Comparison of ENCODE assay signal across 7 cellular contexts in the genomic region with DNA sequence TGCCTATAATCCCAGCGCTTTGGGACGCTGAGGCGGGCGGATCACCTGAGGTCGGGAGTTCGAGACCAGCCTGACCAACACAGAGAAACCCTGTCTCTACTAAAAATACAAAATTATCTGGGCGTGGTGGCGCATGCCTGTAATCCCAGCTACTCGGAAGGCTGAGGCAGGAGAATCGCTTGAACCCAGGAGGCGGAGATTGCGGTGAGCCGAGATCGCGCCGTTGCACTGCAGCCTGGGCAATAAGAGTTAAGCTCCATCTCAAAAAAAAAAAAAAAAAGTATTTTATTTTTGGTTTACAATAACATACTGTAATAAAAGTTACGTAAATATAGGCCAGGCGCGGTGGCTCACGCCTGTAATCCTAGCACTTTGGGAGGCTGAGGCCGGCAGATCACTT. TPM values are rescaled to one million over a fixed set of nuclear protein-coding genes. Genes with fewer than 3 reads are reported as not detected.
DNase-seq lines count a peak whose midpoint lies in the region; ATAC-seq and TF ChIP-seq lines count a peak whose summit lies in the region.
"Not testable (repeated sequence)": the region's sequence is repeated elsewhere in the genome, so short reads cannot be mapped to it uniquely, and the experiment has no call there.

No MANE protein-coding gene starts in this region.

- not testable (repeated sequence) for H3K9me3 Mint-ChIP-seq in CD8-positive, alpha-beta T cell; activated naive CD8-positive, alpha-beta T cell (ENCODE audit: low read depth); stimulated activated memory B cell treated with anti-CD40 and anti-IgM and Interleukin-4, amounts not matched to agents 10 μg/mL and 1 μg/mL and 100 μg/mL, for 72 hours
- H3K9me3 Mint-ChIP-seq in activated CD8-positive, alpha-beta T cell treated with anti-CD3 and anti-CD28 coated beads, Interleukin-2, amount 10 ng/mL, durations not matched to agents 7 days and 5 days (ENCODE audit: insufficient read depth), result peaks cover 21% of the 10 kb centered on the region
- peaks cover 0 to 30% (median 10%) of the 10 kb centered on the region in 11 donors for H3K9me3 Mint-ChIP-seq in naive thymus-derived CD4-positive, alpha-beta T cell

- ATAC-seq in CD8-positive, alpha-beta T cell; activated CD8-positive, alpha-beta T cell treated with anti-CD3 and anti-CD28 coated beads, Interleukin-2, amount 10 ng/mL, durations not matched to agents 7 days and 5 days; naive thymus-derived CD4-positive, alpha-beta T cell; stimulated activated memory B cell treated with anti-CD40 and anti-IgM and Interleukin-4, amounts not matched to agents 10 μg/mL and 1 μg/mL and 100 μg/mL, for 72 hours: not testable (repeated sequence)

- H3K27ac ChIP-seq in CD8-positive, alpha-beta T cell (ENCODE audit: low read depth, low read length), result peak overlapping the region; percentile 45
- peak overlapping the region; percentile 87 for H3K27ac ChIP-seq in OCI-LY7 (ENCODE audit: low read depth, low read length, poor library complexity, severe bottlenecking)
- not testable (repeated sequence) for H3K27ac ChIP-seq in hepatocyte
- peak overlapping the region; percentile 71 for H3K27ac ChIP-seq in naive thymus-derived CD4-positive, alpha-beta T cell (ENCODE audit: low read depth, low read length)

- CTCF ChIA-PET in CD8-positive, alpha-beta T cell (lab: Charles Lee), result interaction anchor here (1.0 to 20.8 kb wide), 9 partner anchors 8 to 97 kb away, joined by 3 to 306 read pairs (median 17); a partner anchor contains a TSS
- CTCF ChIA-PET in OCI-LY7 (lab: Charles Lee; ENCODE audit: unreplicated experiment), result interaction anchor here (2.9 kb wide), 1 partner anchor 10 kb away, joined by 20 read pairs; no protein-coding TSS in a partner anchor
- CTCF ChIA-PET in activated CD8-positive, alpha-beta T cell treated with anti-CD3 and anti-CD28 coated beads, Interleukin-2, amount 10 ng/mL, durations not matched to agents 7 days and 5 days (lab: Charles Lee), result interaction anchor here (1.0 to 5.8 kb wide), 8 partner anchors 10 to 151 kb away, joined by 3 to 95 read pairs (median 17); no protein-coding TSS in a partner anchor
- CTCF ChIA-PET in naive thymus-derived CD4-positive, alpha-beta T cell (lab: Charles Lee), result interaction anchor here (1.3 to 5.4 kb wide), 3 partner anchors 10 to 95 kb away, joined by 5 to 41 read pairs (median 6); no protein-coding TSS in a partner anchor

- H3K36me3 ChIP-seq in CD8-positive, alpha-beta T cell (ENCODE audit: insufficient read depth, low read length); OCI-LY7 (ENCODE audit: insufficient read depth, low read length); hepatocyte (replicated peaks; ENCODE audit: insufficient read depth, low read depth); naive thymus-derived CD4-positive, alpha-beta T cell (ENCODE audit: control insufficient read depth in 2 of 3, insufficient read depth in 3 of 3, low read length in 3 of 3): not testable (repeated sequence)

- WGBS in hepatocyte (ENCODE audit: low lambda C conversion rate, missing lambda C conversion rate), result 96% methylated on average over 21 of the region's 21 CpGs

- H2AFZ ChIP-seq in OCI-LY7 (ENCODE audit: low read length), result peak overlapping the region; percentile 92; the same call in 1 of the 2 replicates
- not testable (repeated sequence) for H2AFZ ChIP-seq in hepatocyte

- not testable (repeated sequence) for H3K27me3 ChIP-seq in CD8-positive, alpha-beta T cell (ENCODE audit: insufficient read depth, low read length); hepatocyte; naive thymus-derived CD4-positive, alpha-beta T cell (ENCODE audit: control insufficient read depth in 2 of 2, insufficient read depth in 2 of 2, low read length in 2 of 2)

- peaks cover 68% of the 10 kb centered on the region for H3K4me1 Mint-ChIP-seq in CD8-positive, alpha-beta T cell (ENCODE audit: low read depth)
- peaks cover 57% of the 10 kb centered on the region for H3K4me1 Mint-ChIP-seq in activated CD8-positive, alpha-beta T cell treated with anti-CD3 and anti-CD28 coated beads, Interleukin-2, amount 10 ng/mL, durations not matched to agents 7 days and 5 days (ENCODE audit: low read depth)
- peaks cover 52% of the 10 kb centered on the region for H3K4me1 Mint-ChIP-seq in activated naive CD8-positive, alpha-beta T cell (ENCODE audit: low read depth)
- H3K4me1 Mint-ChIP-seq in naive thymus-derived CD4-positive, alpha-beta T cell, result peaks cover 26 to 75% (median 68%) of the 10 kb centered on the region in 7 donors
- H3K4me1 Mint-ChIP-seq in stimulated activated memory B cell treated with anti-CD40 and anti-IgM and Interleukin-4, amounts not matched to agents 10 μg/mL and 1 μg/mL and 100 μg/mL, for 72 hours, result peaks cover 62% of the 10 kb centered on the region

- not testable (repeated sequence) for H3K79me2 ChIP-seq in OCI-LY7 (ENCODE audit: insufficient read depth, low read depth, low read length); hepatocyte

- H3K4me2 ChIP-seq in OCI-LY7 (ENCODE audit: low read length) (peak overlapping the region; percentile 83), hepatocyte (peak overlapping the region; percentile 56)

- BruUV-seq in OCI-LY7 (replicated peaks; lab: Mats Ljungman, UMichigan), result not testable (repeated sequence)

- H3K27me3 Mint-ChIP-seq in CD8-positive, alpha-beta T cell (ENCODE audit: low read depth); activated CD8-positive, alpha-beta T cell treated with anti-CD3 and anti-CD28 coated beads, Interleukin-2, amount 10 ng/mL, durations not matched to agents 7 days and 5 days (ENCODE audit: low read depth); activated naive CD8-positive, alpha-beta T cell; stimulated activated memory B cell treated with anti-CD40 and anti-IgM and Interleukin-4, amounts not matched to agents 10 μg/mL and 1 μg/mL and 100 μg/mL, for 72 hours: not testable (repeated sequence)
- peaks cover 0 to 24% (median 0%) of the 10 kb centered on the region in 5 donors for H3K27me3 Mint-ChIP-seq in naive thymus-derived CD4-positive, alpha-beta T cell

- peak overlapping the region; percentile 94 for H3K27ac Mint-ChIP-seq in CD8-positive, alpha-beta T cell
- H3K27ac Mint-ChIP-seq in activated CD8-positive, alpha-beta T cell treated with anti-CD3 and anti-CD28 coated beads, Interleukin-2, amount 10 ng/mL, durations not matched to agents 7 days and 5 days, result peak overlapping the region; percentile 93
- H3K27ac Mint-ChIP-seq in activated naive CD8-positive, alpha-beta T cell, result peak overlapping the region; percentile 85
- peak overlapping the region in 8 of 9 donors; percentile 38 to 100 (median 96) for H3K27ac Mint-ChIP-seq in naive thymus-derived CD4-positive, alpha-beta T cell
- peak overlapping the region; percentile 92 for H3K27ac Mint-ChIP-seq in stimulated activated memory B cell treated with anti-CD40 and anti-IgM and Interleukin-4, amounts not matched to agents 10 μg/mL and 1 μg/mL and 100 μg/mL, for 72 hours

- TF ChIP-seq CTCF in CD8-positive, alpha-beta T cell (IDR thresholded peaks at IDR 0.05); OCI-LY7 (conservative IDR thresholded peaks at IDR 0.05; ENCODE audit: low read length); hepatocyte (IDR thresholded peaks at IDR 0.05; ENCODE audit: poor library complexity): not testable (repeated sequence)

- POLR2A ChIA-PET in CD8-positive, alpha-beta T cell (lab: Charles Lee), result interaction anchor here (0.9 to 6.6 kb wide), 7 partner anchors 10 to 96 kb away, joined by 3 to 98 read pairs (median 3); no protein-coding TSS in a partner anchor
- POLR2A ChIA-PET in OCI-LY7 (lab: Charles Lee), result interaction anchor here (0.6 to 3.1 kb wide), 10 partner anchors 8 to 173 kb away, joined by 3 to 18 read pairs (median 4); no protein-coding TSS in a partner anchor
- POLR2A ChIA-PET in activated CD8-positive, alpha-beta T cell treated with anti-CD3 and anti-CD28 coated beads, Interleukin-2, amount 10 ng/mL, durations not matched to agents 7 days and 5 days (lab: Charles Lee), result interaction anchor here (0.8 to 5.3 kb wide), 5 partner anchors 10 to 100 kb away, joined by 3 to 76 read pairs (median 5); a partner anchor contains a TSS
- POLR2A ChIA-PET in naive thymus-derived CD4-positive, alpha-beta T cell (lab: Charles Lee), result interaction anchor here (0.5 to 17.3 kb wide), 13 partner anchors 7 to 124 kb away, joined by 3 to 440 read pairs (median 5); a partner anchor contains a TSS

- H3K4me3 ChIP-seq in CD8-positive, alpha-beta T cell (ENCODE audit: low read depth, low read length); hepatocyte; naive thymus-derived CD4-positive, alpha-beta T cell (ENCODE audit: low read length): not testable (repeated sequence)
- H3K4me3 ChIP-seq in OCI-LY7 (ENCODE audit: low read depth, low read length, poor library complexity, severe bottlenecking), result peak overlapping the region; percentile 56

- peaks cover 76% of the 10 kb centered on the region for H3K4me1 ChIP-seq in CD8-positive, alpha-beta T cell (ENCODE audit: insufficient read depth, low read length)
- peaks cover 73% of the 10 kb centered on the region for H3K4me1 ChIP-seq in OCI-LY7 (ENCODE audit: insufficient read depth, low read length, poor library complexity, severe bottlenecking)
- H3K4me1 ChIP-seq in hepatocyte (ENCODE audit: insufficient read depth), result not testable (repeated sequence)
- peaks cover 23 to 64% of the 10 kb centered on the region in 2 donors for H3K4me1 ChIP-seq in naive thymus-derived CD4-positive, alpha-beta T cell (ENCODE audit: control insufficient read depth in 2 of 2, insufficient read depth in 2 of 2, low read length in 2 of 2)

- intact Hi-C loops in CD8-positive, alpha-beta T cell (cut with DNase I, micrococcal nuclease), result loop anchor here in 1 of 2 experiments (5.0 kb wide), 1 partner anchor 1835 kb away; a partner anchor contains a TSS
- intact Hi-C loops in OCI-LY7 (cut with micrococcal nuclease; ENCODE audit: unreplicated experiment), result loop anchor here (2.0 kb wide), 2 partner anchors 47 to 127 kb away; a partner anchor contains a TSS
- intact Hi-C loops in naive thymus-derived CD4-positive, alpha-beta T cell (cut with micrococcal nuclease), result loop anchor here in 1 of 2 donors (5.0 kb wide), 2 partner anchors 125 to 400 kb away; a partner anchor contains a TSS

- not testable (repeated sequence) for H3K9me2 ChIP-seq in OCI-LY7 (ENCODE audit: insufficient read depth, low read length); hepatocyte (replicated peaks; ENCODE audit: insufficient read depth)

- H3K4me3 Mint-ChIP-seq in CD8-positive, alpha-beta T cell, result peak overlapping the region; percentile 50
- H3K4me3 Mint-ChIP-seq in activated CD8-positive, alpha-beta T cell treated with anti-CD3 and anti-CD28 coated beads, Interleukin-2, amount 10 ng/mL, durations not matched to agents 7 days and 5 days, result peak overlapping the region; percentile 18
- H3K4me3 Mint-ChIP-seq in activated naive CD8-positive, alpha-beta T cell; stimulated activated memory B cell treated with anti-CD40 and anti-IgM and Interleukin-4, amounts not matched to agents 10 μg/mL and 1 μg/mL and 100 μg/mL, for 72 hours: not testable (repeated sequence)
- peak overlapping the region in 8 of 10 donors; percentile 38 to 94 (median 84) for H3K4me3 Mint-ChIP-seq in naive thymus-derived CD4-positive, alpha-beta T cell

- peak in 1 of 7 experiments; percentile 5 for DNase-seq in CD8-positive, alpha-beta T cell
- not testable (repeated sequence) for DNase-seq in OCI-LY7 (ENCODE audit: low spot score); activated CD8-positive, alpha-beta T cell treated with anti-CD3 and anti-CD28 coated beads, Interleukin-2, amount 10 ng/mL, durations not matched to agents 7 days and 5 days; hepatocyte (ENCODE audit: low spot score); naive thymus-derived CD4-positive, alpha-beta T cell

- H4K20me1 ChIP-seq in OCI-LY7 (ENCODE audit: insufficient read depth, low read length); hepatocyte (ENCODE audit: insufficient read depth, poor library complexity, severe bottlenecking): not testable (repeated sequence)

- not testable (repeated sequence) for H3K36me3 Mint-ChIP-seq in CD8-positive, alpha-beta T cell; activated naive CD8-positive, alpha-beta T cell; stimulated activated memory B cell treated with anti-CD40 and anti-IgM and Interleukin-4, amounts not matched to agents 10 μg/mL and 1 μg/mL and 100 μg/mL, for 72 hours
- peaks cover 40% of the 10 kb centered on the region for H3K36me3 Mint-ChIP-seq in activated CD8-positive, alpha-beta T cell treated with anti-CD3 and anti-CD28 coated beads, Interleukin-2, amount 10 ng/mL, durations not matched to agents 7 days and 5 days (ENCODE audit: low read depth)
- H3K36me3 Mint-ChIP-seq in naive thymus-derived CD4-positive, alpha-beta T cell, result peaks cover 0 to 41% (median 12%) of the 10 kb centered on the region in 5 donors

- H3K9me3 ChIP-seq in CD8-positive, alpha-beta T cell (ENCODE audit: low read length); OCI-LY7 (ENCODE audit: low read length); hepatocyte (ENCODE audit: low read depth); naive thymus-derived CD4-positive, alpha-beta T cell (ENCODE audit: control insufficient read depth in 2 of 3, low read length in 3 of 3): not testable (repeated sequence)

RNA-seq across cellular contexts. Expression of a gene that starts 29.3 kb away (rescaled TPM):
- total RNA-seq in CD8-positive, alpha-beta T cell, result 10 to 100 TPM; 41.7 to 45.6 TPM
- not detected in 2 replicates for total RNA-seq in OCI-LY7 (2014; rRNA removed; shearing (Covaris generic))
- 8.9 and 13.2 TPM in 2 replicates for total RNA-seq in OCI-LY7 (2022)
- 10 to 100 TPM; 51.0 to 52.8 TPM for total RNA-seq in activated CD8-positive, alpha-beta T cell treated with anti-CD3 and anti-CD28 coated beads, Interleukin-2, amount 10 ng/mL, durations not matched to agents 7 days and 5 days
- total RNA-seq in hepatocyte, result 77.7 and 87.9 TPM in 2 replicates
- 109 and 117 TPM in 2 replicates for polyA plus RNA-seq in hepatocyte
- total RNA-seq in naive thymus-derived CD4-positive, alpha-beta T cell, result 10 to 100 TPM; 19.7 to 60.5 (median 56.4) TPM
- polyA plus RNA-seq in naive thymus-derived CD4-positive, alpha-beta T cell, result 10 to 100 TPM; 77.9 to 94.2 TPM

RNA-seq across cellular contexts. Expression of a gene that starts 39.0 kb away (rescaled TPM):
- total RNA-seq in CD8-positive, alpha-beta T cell, result 10 to 100 TPM; 36.0 to 39.1 TPM
- total RNA-seq in OCI-LY7 (2014; rRNA removed; shearing (Covaris generic)), result 74.7 and 78.4 TPM in 2 replicates
- total RNA-seq in OCI-LY7 (2022) (166 and 167 TPM in 2 replicates), hepatocyte (37.2 and 51.1 TPM in 2 replicates)
- 10 to 100 TPM; 36.9 to 38.1 TPM for total RNA-seq in activated CD8-positive, alpha-beta T cell treated with anti-CD3 and anti-CD28 coated beads, Interleukin-2, amount 10 ng/mL, durations not matched to agents 7 days and 5 days
- polyA plus RNA-seq in hepatocyte, result 60.5 and 70.0 TPM in 2 replicates
- 10 to 100 TPM; 25.1 to 74.4 (median 52.0) TPM for total RNA-seq in naive thymus-derived CD4-positive, alpha-beta T cell
- 10 to 100 TPM; 33.1 to 34.1 TPM for polyA plus RNA-seq in naive thymus-derived CD4-positive, alpha-beta T cell

RNA-seq across cellular contexts. Expression of a gene that starts 57.6 kb away (rescaled TPM):
- 1 to 10 TPM; 3.8 to 5.5 TPM for total RNA-seq in CD8-positive, alpha-beta T cell
- 8.4 and 11.1 TPM in 2 replicates for total RNA-seq in OCI-LY7 (2014; rRNA removed; shearing (Covaris generic))
- 9.9 and 12.2 TPM in 2 replicates for total RNA-seq in OCI-LY7 (2022)
- total RNA-seq in activated CD8-positive, alpha-beta T cell treated with anti-CD3 and anti-CD28 coated beads, Interleukin-2, amount 10 ng/mL, durations not matched to agents 7 days and 5 days, result 10 to 100 TPM; 21.2 to 21.4 TPM
- total RNA-seq in hepatocyte, result 22.5 and 23.4 TPM in 2 replicates
- polyA plus RNA-seq in hepatocyte, result 28.6 and 38.5 TPM in 2 replicates
- 10 to 100 TPM in 4 of 5 experiments, 1 to 10 TPM in 1; 8.1 to 34.6 (median 22.6) TPM for total RNA-seq in naive thymus-derived CD4-positive, alpha-beta T cell
- 10 to 100 TPM; 44.4 to 52.0 TPM for polyA plus RNA-seq in naive thymus-derived CD4-positive, alpha-beta T cell
